ENCODE assay signal across 12 cellular contexts in genomic region chr3:161035711-161036110, GRCh38.
DNase-seq lines count a peak whose midpoint lies in the region; FAIRE-seq and TF ChIP-seq lines count a peak whose summit lies in the region.
"Had no signal": no experiment of that assay in that cellular context is flagged by ENCODE, and none has a peak within 500 bp of the region (broad histone marks: within the 10 kb centered on the region; RNA-seq: fewer than 3 reads in every experiment).

No MANE protein-coding gene starts in this region.

- H3K79me1 ChIP-seq in mesendoderm (ENCODE audit: low read length): no peaks in the 10 kb centered on the region

- H3K36me3 ChIP-seq in OCI-LY3 (replicated peaks; ENCODE audit: low read depth, low read length) (no peaks in the 10 kb centered on the region), mesendoderm (ENCODE audit: control insufficient read depth, insufficient read depth, low read length) (no peaks in the 10 kb centered on the region)

- no peak overlapping the region for H2BK120ac ChIP-seq in mesendoderm (ENCODE audit: low read depth, low read length)

- H3K56ac ChIP-seq in mesendoderm (ENCODE audit: low read length): no peak overlapping the region

- no peak overlapping the region for H3K18ac ChIP-seq in mesendoderm (ENCODE audit: low read length)

- DNase-seq in GM19239 (ENCODE audit: insufficient read length, low spot score): no peak
- DNase-seq in dermis blood vessel endothelial cell: peak; percentile 75
- peak; percentile 92 for DNase-seq in non-pigmented ciliary epithelial cell (ENCODE audit: low read depth)
- DNase-seq in NCI-H187 treated with DMSO at 0.1 percent for 48 hours (lab: John Stamatoyannopoulos, UW): no peak
- no peak for DNase-seq in mesendoderm
- no peak for DNase-seq in iPS-NIHi11 (ENCODE audit: low spot score)
- DNase-seq in NCI-H2196 (lab: John Stamatoyannopoulos, UW; ENCODE audit: unreplicated experiment): no peak
- DNase-seq: activated effector memory CD4-positive, alpha-beta T cell treated with anti-CD3 and anti-CD28 coated beads, Interleukin-2, amount 50 U/mL, for 16 hours; DMS79; stimulated activated naive CD4-positive, alpha-beta T cell had no signal

- no peak overlapping the region for H2BK5ac ChIP-seq in mesendoderm (ENCODE audit: low read length)

- H2AFZ ChIP-seq in OCI-LY3 (ENCODE audit: low read depth, low read length): no peak overlapping the region

- H3K27me3 ChIP-seq in OCI-LY3 (ENCODE audit: low read depth, low read length) (no peaks in the 10 kb centered on the region), mesendoderm (ENCODE audit: insufficient read depth, low read length, poor library complexity) (no peaks in the 10 kb centered on the region)

- no CpG with 5 or more reads among the region's 2 CpGs for WGBS in mesendoderm (ENCODE audit: extremely low coverage, insufficient coverage, low lambda C conversion rate)

- H3K4ac ChIP-seq in mesendoderm (ENCODE audit: low read depth, low read length): no peak overlapping the region

- H3K4me3 ChIP-seq in OCI-LY3 (ENCODE audit: low read length) (no peak overlapping the region), mesendoderm (ENCODE audit: low read length) (no peak overlapping the region)
- H3K4me3 ChIP-seq: smooth muscle cell had no signal

- no peak for TF ChIP-seq CTCF in OCI-LY3 (IDR thresholded peaks at IDR 0.05; ENCODE audit: low read depth, low read length)

- no peak overlapping the region for H3K9ac ChIP-seq in OCI-LY3 (ENCODE audit: low read length)
- H3K9ac ChIP-seq in mesendoderm (ENCODE audit: low read length): no peak overlapping the region

- no peaks in the 10 kb centered on the region for H3K9me3 ChIP-seq in OCI-LY3 (ENCODE audit: insufficient read depth, low read length)

- no peak overlapping the region for H4K8ac ChIP-seq in mesendoderm (ENCODE audit: low read depth, low read length)

- H3K27ac ChIP-seq in OCI-LY3 (ENCODE audit: low read length) (0 out of 2 replicates have a peak overlapping the region, but pooled peaks have one; percentile 2), mesendoderm (ENCODE audit: low read depth, low read length) (no peak overlapping the region)

- no peak overlapping the region for H2BK15ac ChIP-seq in mesendoderm (replicated peaks; ENCODE audit: low read depth)

- H2AK5ac ChIP-seq in mesendoderm (ENCODE audit: low read length): no peak overlapping the region

- no peak overlapping the region for H3K23ac ChIP-seq in mesendoderm (ENCODE audit: low read length)

- H4K5ac ChIP-seq in mesendoderm (ENCODE audit: low read length): no peak overlapping the region

- no peaks in the 10 kb centered on the region for H3K79me2 ChIP-seq in OCI-LY3 (ENCODE audit: low read length)
- H3K79me2 ChIP-seq in mesendoderm (ENCODE audit: control insufficient read depth, insufficient read depth, low read length): no peaks in the 10 kb centered on the region

- H3K4me2 ChIP-seq in OCI-LY3 (ENCODE audit: low read length) (peak overlapping the region; percentile 29), mesendoderm (ENCODE audit: low read length) (no peak overlapping the region)
- H3K4me2 ChIP-seq: smooth muscle cell had no signal

- H3K4me1 ChIP-seq in OCI-LY3 (ENCODE audit: low read length) (peaks cover 8% of the 10 kb centered on the region), mesendoderm (ENCODE audit: control insufficient read depth, low read depth, low read length) (no peaks in the 10 kb centered on the region)

- H4K20me1 ChIP-seq in OCI-LY3 (ENCODE audit: insufficient read depth, low read length): no peaks in the 10 kb centered on the region

- peak; percentile 8 for FAIRE-seq in GM19239 (lab: Jason Lieb, UNC)

Comparison
In these comparisons a context has a peak if more than half of its experiments do, and no peak if none do; other contexts are left out.
1. DNase-seq: peak in dermis blood vessel endothelial cell (single experiment) and non-pigmented ciliary epithelial cell (single experiment); none in GM19239 (single experiment), NCI-H187 treated with DMSO at 0.1 percent for 48 hours (single experiment), mesendoderm (single experiment), iPS-NIHi11 (single experiment) and NCI-H2196 (single experiment).